10 cellular contexts compared by ENCODE assay signal in genomic region chr19:15180451-15181390, GRCh38. TPM values are rescaled to one million over a fixed set of nuclear protein-coding genes. Genes with fewer than 3 reads are reported as not detected.
DNase-seq lines count a peak whose midpoint lies in the region; ATAC-seq, FAIRE-seq and TF ChIP-seq lines count a peak whose summit lies in the region.
"Had no signal": no experiment of that assay in that cellular context is flagged by ENCODE, and none has a peak within 500 bp of the region (broad histone marks: within the 10 kb centered on the region; RNA-seq: fewer than 3 reads in every experiment).

No MANE protein-coding gene starts in this region.

- H3K27ac ChIP-seq in HEK293 (ENCODE audit: extremely low read depth, low read depth, low read length) (no peak overlapping the region), pancreas (peak overlapping the region in 1 of 4 donors; percentile 19), hepatocyte (no peak overlapping the region)

- H3K9me3 ChIP-seq in HEK293 (ENCODE audit: control insufficient read depth, insufficient read depth, low read depth, low read length) (no peaks in the 10 kb centered on the region), pancreas (no peaks in the 10 kb centered on the region), hepatocyte (ENCODE audit: low read depth) (no peaks in the 10 kb centered on the region)

- DNase-seq in NCI-H2227 (lab: John Stamatoyannopoulos, UW; ENCODE audit: unreplicated experiment) (peak; percentile 73), ecto neural progenitor cell (ENCODE audit: low spot score) (peak; percentile 68), pancreas (peak; percentile 65 to 83 (median 71)), middle frontal gyrus (ENCODE audit: extremely low spot score, low spot score) (no peak), hepatocyte (ENCODE audit: low spot score) (no peak), T-helper 9 cell (no peak)
- DNase-seq: Kasumi-1 had no signal

- TF ChIP-seq CTCF in HEK293 (tag by site-specific recombination; IDR thresholded peaks at IDR 0.05) (no peak), pancreas (IDR thresholded peaks at IDR 0.05) (no peak), hepatocyte (IDR thresholded peaks at IDR 0.05; ENCODE audit: poor library complexity) (no peak)

- POLR2A ChIA-PET in HEK293 (lab: Yijun Ruan, JAX): no interaction called here

- no peak overlapping the region for H2AFZ ChIP-seq in hepatocyte

- H4K20me1 ChIP-seq in hepatocyte (ENCODE audit: insufficient read depth, poor library complexity, severe bottlenecking): no peaks in the 10 kb centered on the region

- H3K4me1 ChIP-seq in HEK293 (ENCODE audit: control insufficient read depth, insufficient read depth, low read length): no peaks in the 10 kb centered on the region
- no peaks in the 10 kb centered on the region for H3K4me1 ChIP-seq in pancreas
- H3K4me1 ChIP-seq in hepatocyte (ENCODE audit: insufficient read depth): no peaks in the 10 kb centered on the region

- no peak overlapping the region for H3K4me2 ChIP-seq in hepatocyte

- FAIRE-seq in pancreas (lab: Jason Lieb, UNC): no peak
- FAIRE-seq: GM12878 had no signal

- peak; percentile 81 to 93 (median 88) for ATAC-seq in pancreas
- ATAC-seq in GM19395 (IDR thresholded peaks at IDR 0.05; ENCODE audit: unreplicated experiment): no peak
- ATAC-seq: GM12878 had no signal

- intact Hi-C loops in pancreas (cut with DNase I): no loop called here

- H3K36me3 ChIP-seq in HEK293 (ENCODE audit: control insufficient read depth in 2 of 2, insufficient read depth in 1 of 2, low read length in 2 of 2) (peaks cover 6 to 64% of the 10 kb centered on the region in 2 experiments; a peak in 2 of 3 replicates), pancreas (no peaks in the 10 kb centered on the region), hepatocyte (replicated peaks; ENCODE audit: insufficient read depth, low read depth) (no peaks in the 10 kb centered on the region)

- H3K9me2 ChIP-seq in hepatocyte (replicated peaks; ENCODE audit: insufficient read depth): no peaks in the 10 kb centered on the region

- CTCF ChIA-PET in HEK293 (lab: Yijun Ruan, JAX): no interaction called here

- H3K79me2 ChIP-seq in hepatocyte: no peaks in the 10 kb centered on the region

- H3K27me3 ChIP-seq in pancreas (no peaks in the 10 kb centered on the region), hepatocyte (no peaks in the 10 kb centered on the region)

- H3K4me3 ChIP-seq in HEK293 (ENCODE audit: low read depth, low read length): no peak overlapping the region
- H3K4me3 ChIP-seq in pancreas: peak overlapping the region; percentile 10 to 54 (median 29)
- H3K4me3 ChIP-seq in hepatocyte: no peak overlapping the region
- H3K4me3 ChIP-seq: GM12878 had no signal

- 62 to 68% methylated on average over 35 to 39 of the region's 39 CpGs for WGBS in pancreas, 2 donors
- 92% methylated on average over 37 of the region's 39 CpGs for WGBS in hepatocyte (ENCODE audit: low lambda C conversion rate, missing lambda C conversion rate)

TF ChIP-seq in HEK293, 187 proteins besides CTCF, POLR2A, EP300 and RAD21 (continues in another document):
- TF ChIP-seq SP7 (tag by site-specific recombination; IDR thresholded peaks at IDR 0.05) (peak; percentile 17; the same call in 1 of the 2 replicates), EGR2 (tag by site-specific recombination; IDR thresholded peaks at IDR 0.05; ENCODE audit: low read depth) (peak; percentile 89), KLF17 (tag by site-specific recombination; IDR thresholded peaks at IDR 0.05) (0 out of 2 replicates have a peak, but pooled peaks have one; percentile 17), SP2 (tag by site-specific recombination; IDR thresholded peaks at IDR 0.05) (peak; percentile 87), ZNF768 (tag by site-specific recombination; IDR thresholded peaks at IDR 0.05) (no peak), HOXC10 (CRISPR knock-in tag; IDR thresholded peaks at IDR 0.05) (no peak), KLF16 (tag by site-specific recombination; IDR thresholded peaks at IDR 0.05) (peak; percentile 72; the same call in 1 of the 2 replicates), ZNF580 (tag by site-specific recombination; IDR thresholded peaks at IDR 0.05) (no peak), ZNF175 (tag by site-specific recombination; IDR thresholded peaks at IDR 0.05) (no peak), ZNF335 (tag by site-specific recombination; conservative IDR thresholded peaks at IDR 0.05) (peak; percentile 77), ZNF341 (tag by site-specific recombination; IDR thresholded peaks at IDR 0.05; ENCODE audit: low read depth) (peak; percentile 80), ZNF311 (tag by site-specific recombination; IDR thresholded peaks at IDR 0.05; ENCODE audit: borderline replicate concordance) (no peak), ZNF549 (tag by site-specific recombination; IDR thresholded peaks at IDR 0.05) (no peak), REPIN1 (tag by site-specific recombination; IDR thresholded peaks at IDR 0.05; ENCODE audit: low read depth) (no peak), KLF9 (tag by site-specific recombination; IDR thresholded peaks at IDR 0.05; ENCODE audit: low read depth) (peak; percentile 63; the same call in 1 of the 2 replicates), ZIC2 (tag by site-specific recombination; IDR thresholded peaks at IDR 0.05) (peak; percentile 16; the same call in 1 of the 2 replicates), ZNF600 (tag by site-specific recombination; IDR thresholded peaks at IDR 0.05) (peak; percentile 98), ZNF792 (tag by site-specific recombination; IDR thresholded peaks at IDR 0.05) (no peak), KLF8 (tag by site-specific recombination; IDR thresholded peaks at IDR 0.05) (peak; percentile 21; the same call in 1 of the 2 replicates), ZNF660 (tag by site-specific recombination; IDR thresholded peaks at IDR 0.05) (no peak), ZFP41 (tag by site-specific recombination; IDR thresholded peaks at IDR 0.05; ENCODE audit: borderline replicate concordance) (no peak), ZNF248 (tag by site-specific recombination; IDR thresholded peaks at IDR 0.05) (no peak), ZNF692 (tag by site-specific recombination; IDR thresholded peaks at IDR 0.05) (no peak), YY2 (tag by site-specific recombination; IDR thresholded peaks at IDR 0.05) (peak; percentile 82), BCL6B (tag by site-specific recombination; IDR thresholded peaks at IDR 0.05) (no peak), ZNF169 (tag by site-specific recombination; IDR thresholded peaks at IDR 0.05) (no peak), YY1 (tag by site-specific recombination; IDR thresholded peaks at IDR 0.05) (peak; percentile 62; the same call in 1 of the 2 replicates), ZFHX2 (tag by site-specific recombination; conservative IDR thresholded peaks at IDR 0.05) (peak; percentile 94), ZBTB48 (tag by site-specific recombination; IDR thresholded peaks at IDR 0.05) (peak; percentile 76), ZXDB (tag by site-specific recombination; IDR thresholded peaks at IDR 0.05) (no peak)

RNA-seq across cellular contexts. Expression of gene NOTCH3, which starts 20.1 kb away (rescaled TPM):
- 10 to 100 TPM in 5 of 6 donors, 1 to 10 TPM in 1; 8.4 to 29.4 (median 13.4) TPM for total RNA-seq in pancreas
- polyA plus RNA-seq in pancreas: 1 to 10 TPM; 7.3 to 8.0 TPM
- total RNA-seq in hepatocyte: 17.2 and 25.2 TPM in 2 replicates
- polyA plus RNA-seq in hepatocyte: 30.0 and 34.8 TPM in 2 replicates

RNA-seq across cellular contexts. Expression of gene EPHX3, which starts 51.5 kb away (rescaled TPM):
- under 1 TPM in 4 of 6 donors, not detected in 2; 0.09 to 0.59 (median 0.17) TPM for total RNA-seq in pancreas
- polyA plus RNA-seq in pancreas: under 1 TPM in 1 of 2 donors, not detected in 1; 0.16 TPM
- 0.36 and 1.6 TPM in 2 replicates for total RNA-seq in hepatocyte
- 3.5 and 3.6 TPM in 2 replicates for polyA plus RNA-seq in hepatocyte
- total RNA-seq: GM12878 had no signal

Comparison
In these comparisons a context has a peak if more than half of its experiments do, and no peak if none do; other contexts are left out.
1. H3K4me3 ChIP-seq: peak in pancreas (4 of 4); none in HEK293 (single experiment) and hepatocyte (single experiment).
2. DNase-seq: peak in NCI-H2227 (single experiment), ecto neural progenitor cell (single experiment) and pancreas (6 of 6); none in middle frontal gyrus (single experiment), hepatocyte (single experiment) and T-helper 9 cell (single experiment).